Comparison of ENCODE assay signal across 1 cellular context in the genomic region with DNA sequence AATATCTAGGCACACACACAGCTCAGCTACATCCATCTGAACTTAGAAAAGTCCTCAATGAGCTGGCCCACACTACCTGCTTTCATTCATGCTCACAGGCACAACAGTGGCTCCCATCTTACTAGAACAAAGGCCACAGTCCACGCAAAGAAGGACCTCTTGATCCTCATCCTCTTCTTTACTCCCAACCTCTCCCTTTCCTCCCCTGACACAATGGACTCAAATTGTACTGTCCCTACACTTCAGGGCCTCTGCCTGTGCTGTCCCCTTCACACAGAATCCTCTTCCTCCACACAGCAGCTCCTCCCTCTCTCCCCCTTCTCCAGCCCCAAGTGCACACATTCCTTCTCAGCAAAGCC.
TF ChIP-seq lines count a peak whose summit lies in the region.

No MANE protein-coding gene starts in this region.

TF ChIP-seq in WTC11, 78 proteins besides CTCF, POLR2A, EP300 and RAD21 (continued from another document):
- no peak for TF ChIP-seq ARID4B (CRISPR knock-in tag; IDR thresholded peaks at IDR 0.05; ENCODE audit: borderline replicate concordance)
- TF ChIP-seq PRRX2 (CRISPR knock-in tag; IDR thresholded peaks at IDR 0.05) = no peak
